ENCODE assay signal across 12 cellular contexts in genomic region chr17:27657620-27658019, GRCh38. TPM values are rescaled to one million over a fixed set of nuclear protein-coding genes. Genes with fewer than 3 reads are reported as not detected.
DNase-seq lines count a peak whose midpoint lies in the region; ATAC-seq lines count a peak whose summit lies in the region.
"Had no signal": no experiment of that assay in that cellular context is flagged by ENCODE, and none has a peak within 500 bp of the region (broad histone marks: within the 10 kb centered on the region; RNA-seq: fewer than 3 reads in every experiment).

No MANE protein-coding gene starts in this region.

- peaks cover 5% of the 10 kb centered on the region for H3K4me1 Mint-ChIP-seq in activated CD4-positive, alpha-beta T cell treated with anti-CD3 and anti-CD28 coated beads for 36 hours
- peaks cover 5% of the 10 kb centered on the region for H3K4me1 Mint-ChIP-seq in activated T-cell treated with anti-CD3 and anti-CD28 coated beads, Interleukin-2, amount 50 U/mL, for 24 hours (ENCODE audit: low read depth)

- no peaks in the 10 kb centered on the region for H3K27me3 Mint-ChIP-seq in activated CD4-positive, alpha-beta T cell treated with anti-CD3 and anti-CD28 coated beads for 36 hours
- peaks cover 2% of the 10 kb centered on the region for H3K27me3 Mint-ChIP-seq in activated T-cell treated with anti-CD3 and anti-CD28 coated beads, Interleukin-2, amount 50 U/mL, for 24 hours

- no peaks in the 10 kb centered on the region for H3K9me3 Mint-ChIP-seq in activated CD4-positive, alpha-beta T cell treated with anti-CD3 and anti-CD28 coated beads for 36 hours (ENCODE audit: low read depth)
- H3K9me3 Mint-ChIP-seq in activated T-cell treated with anti-CD3 and anti-CD28 coated beads, Interleukin-2, amount 50 U/mL, for 24 hours, result no peaks in the 10 kb centered on the region

- H3K4me3 Mint-ChIP-seq in activated CD4-positive, alpha-beta T cell treated with anti-CD3 and anti-CD28 coated beads for 36 hours, result no peak overlapping the region
- no peak overlapping the region for H3K4me3 Mint-ChIP-seq in activated T-cell treated with anti-CD3 and anti-CD28 coated beads, Interleukin-2, amount 50 U/mL, for 24 hours

- intact Hi-C loops in activated CD4-positive, alpha-beta T cell treated with anti-CD3 and anti-CD28 coated beads for 36 hours (cut with DNase I, micrococcal nuclease), result loop anchor here (10.0 kb wide), 3 partner anchors 227 to 597 kb away; no protein-coding TSS in a partner anchor

- no peaks in the 10 kb centered on the region for H3K36me3 Mint-ChIP-seq in activated CD4-positive, alpha-beta T cell treated with anti-CD3 and anti-CD28 coated beads for 36 hours (ENCODE audit: low read depth)
- H3K36me3 Mint-ChIP-seq in activated T-cell treated with anti-CD3 and anti-CD28 coated beads, Interleukin-2, amount 50 U/mL, for 24 hours (ENCODE audit: low read depth), result no peaks in the 10 kb centered on the region

- no peak for ATAC-seq in activated CD4-positive, alpha-beta T cell treated with anti-CD3 and anti-CD28 coated beads for 36 hours

- CTCF ChIA-PET in activated CD4-positive, alpha-beta T cell treated with anti-CD3 and anti-CD28 coated beads for 36 hours (lab: Charles Lee), result interaction anchor here (0.6 to 1.5 kb wide), 7 partner anchors 10 to 421 kb away, joined by 3 to 5 read pairs (median 3); no protein-coding TSS in a partner anchor

- POLR2A ChIA-PET in activated CD4-positive, alpha-beta T cell treated with anti-CD3 and anti-CD28 coated beads for 36 hours (lab: Charles Lee), result no interaction called here

- DNase-seq in activated CD4-positive, alpha-beta T cell treated with anti-CD3 and anti-CD28 coated beads for 36 hours, result peak; percentile 32
- DNase-seq in activated CD4-positive, alpha-beta T cell treated with anti-CD3 and anti-CD28 coated beads, Interleukin-2, amount 50 U/mL, for 1 hour, result no peak
- peak; percentile 68 for DNase-seq in OCI-M1 (lab: John Stamatoyannopoulos, UW)
- DNase-seq in dermis blood vessel endothelial cell, result peak; percentile 44
- peak; percentile 31 for DNase-seq in myocyte (ENCODE audit: low read depth)
- no peak for DNase-seq in activated T-cell treated with anti-CD3 and anti-CD28 coated beads, Interleukin-2, amount 50 U/mL, for 24 hours
- no peak for DNase-seq in NCI-H2196 (lab: John Stamatoyannopoulos, UW; ENCODE audit: unreplicated experiment)
- DNase-seq in LoVo (ENCODE audit: low spot score), result no peak
- DNase-seq: NCI-H1436, NCI-H69, uterus had no signal

- H3K27ac Mint-ChIP-seq in activated CD4-positive, alpha-beta T cell treated with anti-CD3 and anti-CD28 coated beads for 36 hours, result no peak overlapping the region
- H3K27ac Mint-ChIP-seq in activated T-cell treated with anti-CD3 and anti-CD28 coated beads, Interleukin-2, amount 50 U/mL, for 24 hours, result no peak overlapping the region

RNA-seq across cellular contexts. Expression of gene LGALS9, which starts 26.6 kb away (rescaled TPM):
- total RNA-seq in activated CD4-positive, alpha-beta T cell treated with anti-CD3 and anti-CD28 coated beads for 36 hours, result 10 to 100 TPM; 33.7 to 33.8 TPM
- total RNA-seq in dermis blood vessel endothelial cell, result 41.5 and 47.3 TPM in 2 replicates
- 0.29 and 0.31 TPM in 2 replicates for total RNA-seq in myocyte
- 0.38 TPM for polyA plus RNA-seq in myocyte (2012)
- total RNA-seq: SK-MEL-5 had no signal

Comparison
In these comparisons a context has a peak if more than half of its experiments do, and no peak if none do; other contexts are left out.
1. DNase-seq: peak in activated CD4-positive, alpha-beta T cell treated with anti-CD3 and anti-CD28 coated beads for 36 hours (single experiment), OCI-M1 (single experiment), dermis blood vessel endothelial cell (single experiment) and myocyte (single experiment); none in activated CD4-positive, alpha-beta T cell treated with anti-CD3 and anti-CD28 coated beads, Interleukin-2, amount 50 U/mL, for 1 hour (single experiment), activated T-cell treated with anti-CD3 and anti-CD28 coated beads, Interleukin-2, amount 50 U/mL, for 24 hours (single experiment), NCI-H2196 (single experiment) and LoVo (single experiment).
2. RNA of gene LGALS9, which starts 26.6 kb away (total RNA-seq): 41.5 to 47.3 TPM in dermis blood vessel endothelial cell and 33.7 to 33.8 TPM in activated CD4-positive, alpha-beta T cell treated with anti-CD3 and anti-CD28 coated beads for 36 hours; 0.29 to 0.31 TPM in myocyte; every median in the first group is over 10 times any median in the second.